19 cellular contexts compared by ENCODE assay signal in genomic region chr4:141309864-141310263, GRCh38.
"Had no signal": no experiment of that assay in that cellular context is flagged by ENCODE, and none has a peak within 500 bp of the region (broad histone marks: within the 10 kb centered on the region; RNA-seq: fewer than 3 reads in every experiment).

No MANE protein-coding gene starts in this region.

- H3K27ac ChIP-seq: right atrium auricular region, tibial nerve, vagina had no signal

- H3K4me1 ChIP-seq: right atrium auricular region, tibial nerve, vagina had no signal

- H3K36me3 ChIP-seq: right atrium auricular region, tibial nerve, vagina had no signal

- ATAC-seq: WTC11 had no signal

- H3K4me1 Mint-ChIP-seq: nephron had no signal

- H3K36me3 Mint-ChIP-seq: activated naive CD8-positive, alpha-beta T cell treated with anti-CD3 and anti-CD28 coated beads for 36 hours; brain; WTC11 had no signal

- H3K27me3 Mint-ChIP-seq: central memory CD8-positive, alpha-beta T cell had no signal

- DNase-seq: activated CD4-positive, alpha-beta T cell treated with anti-CD3 and anti-CD28 coated beads, Interleukin-2, amount 10 ng/mL, durations not matched to agents 24 days and 14 days; activated CD8-positive, alpha-beta memory T cell treated with anti-CD3 and anti-CD28 coated beads for 24 hours; activated naive CD8-positive, alpha-beta T cell treated with anti-CD3 and anti-CD28 coated beads for 36 hours; amygdala; cortex of kidney; effector CD8-positive, alpha-beta T cell; foreskin melanocyte; kidney glomerular epithelial cell; nucleus accumbens; stimulated activated CD4-positive, alpha-beta T cell treated with anti-CD3 and anti-CD28 coated beads, Interleukin-2, amount 100 ng/mL, for 48 hours; stimulated activated naive CD4-positive, alpha-beta T cell had no signal

- H3K4me3 Mint-ChIP-seq: activated CD4-positive, alpha-beta T cell treated with anti-CD3 and anti-CD28 coated beads, Interleukin-2, amount 10 ng/mL, durations not matched to agents 24 days and 14 days; activated naive CD8-positive, alpha-beta T cell treated with anti-CD3 and anti-CD28 coated beads for 36 hours; activated T-helper 1 cell treated with anti-CD3 and anti-CD28 coated beads, Interleukin-12 subunit alpha, Interleukin-12 subunit beta, Interleukin-2, Interleukin-4 antibody, amounts not matched to agents 30 ng/mL and 10 ng/mL and 1 ng/mL, durations not matched to agents 14 hours and 24 hours and 36 hours; brain; central memory CD8-positive, alpha-beta T cell; nephron; WTC11 had no signal

- H3K27me3 ChIP-seq: right atrium auricular region, tibial nerve, vagina had no signal

- H3K9me3 Mint-ChIP-seq: activated CD4-positive, alpha-beta T cell treated with anti-CD3 and anti-CD28 coated beads, Interleukin-2, amount 10 ng/mL, durations not matched to agents 24 days and 14 days; activated naive CD8-positive, alpha-beta T cell treated with anti-CD3 and anti-CD28 coated beads for 36 hours; activated T-helper 1 cell treated with anti-CD3 and anti-CD28 coated beads, Interleukin-12 subunit alpha, Interleukin-12 subunit beta, Interleukin-2, Interleukin-4 antibody, amounts not matched to agents 30 ng/mL and 10 ng/mL and 1 ng/mL, durations not matched to agents 14 hours and 24 hours and 36 hours; brain; central memory CD8-positive, alpha-beta T cell; nephron; WTC11 had no signal

- H3K4me3 ChIP-seq: right atrium auricular region, tibial nerve, vagina had no signal

- H3K9me3 ChIP-seq: right atrium auricular region, tibial nerve, vagina had no signal

- H3K27ac Mint-ChIP-seq: activated CD4-positive, alpha-beta T cell treated with anti-CD3 and anti-CD28 coated beads, Interleukin-2, amount 10 ng/mL, durations not matched to agents 24 days and 14 days; activated naive CD8-positive, alpha-beta T cell treated with anti-CD3 and anti-CD28 coated beads for 36 hours; activated T-helper 1 cell treated with anti-CD3 and anti-CD28 coated beads, Interleukin-12 subunit alpha, Interleukin-12 subunit beta, Interleukin-2, Interleukin-4 antibody, amounts not matched to agents 30 ng/mL and 10 ng/mL and 1 ng/mL, durations not matched to agents 14 hours and 24 hours and 36 hours; brain; nephron; WTC11 had no signal
